ENCODE assay signal across 23 cellular contexts in genomic region chr13:109276261-109276660, GRCh38.
"Had no signal": no experiment of that assay in that cellular context is flagged by ENCODE, and none has a peak within 500 bp of the region (broad histone marks: within the 10 kb centered on the region; RNA-seq: fewer than 3 reads in every experiment).

No MANE protein-coding gene starts in this region.

- H3K36me3 Mint-ChIP-seq: activated CD4-positive, alpha-beta memory T cell treated with anti-CD3 and anti-CD28 coated beads for 36 hours; activated naive CD4-positive, alpha-beta T cell treated with anti-CD3 and anti-CD28 coated beads, Interleukin-2, amount 50 U/mL, for 72 hours; T-cell had no signal

- DNase-seq: activated CD4-positive, alpha-beta memory T cell treated with anti-CD3 and anti-CD28 coated beads for 36 hours; activated CD4-positive, alpha-beta T cell treated with anti-CD3 and anti-CD28 coated beads, Interleukin-2, amount 10 ng/mL, durations not matched to agents 7 days and 5 days; activated CD4-positive, CD25-positive, alpha-beta regulatory T cell; activated CD8-positive, alpha-beta memory T cell treated with anti-CD3 and anti-CD28 coated beads for 24 hours; activated effector memory CD4-positive, alpha-beta T cell treated with anti-CD3 and anti-CD28 coated beads, Interleukin-2, amount 50 U/mL, for 16 hours; activated naive CD4-positive, alpha-beta T cell treated with Interleukin-2 at 50 U/mL for 16 hours; activated naive CD8-positive, alpha-beta T cell treated with anti-CD3 and anti-CD28 coated beads, Interleukin-2, amount 50 U/mL, for 24 hours; activated T-cell treated with anti-CD3 and anti-CD28 coated beads, Interleukin-2, amount 50 U/mL, for 4 hours; amniotic stem cell; cerebellar nuclear complex; Kasumi-1; NCI-H1092; NCI-H1930; NCI-H2171 treated with DMSO at 0.1 percent for 48 hours; NCI-H510A; T-cell; T1000 had no signal

- H3K4me3 ChIP-seq: ascending aorta, K562, Peyer's patch had no signal

- ATAC-seq: activated naive CD4-positive, alpha-beta T cell treated with anti-CD3 and anti-CD28 coated beads, Interleukin-2, amount 50 U/mL, for 72 hours; activated naive CD8-positive, alpha-beta T cell treated with anti-CD3 and anti-CD28 coated beads, Interleukin-2, amount 50 U/mL, for 24 hours; activated T-cell treated with anti-CD3 and anti-CD28 coated beads, Interleukin-2, amount 50 U/mL, for 4 hours; K562; T-cell had no signal

- H3K9me3 ChIP-seq: ascending aorta, Peyer's patch had no signal

- H3K27ac ChIP-seq: ascending aorta, Peyer's patch, RWPE1 had no signal

- H3K27ac Mint-ChIP-seq: activated CD4-positive, alpha-beta memory T cell treated with anti-CD3 and anti-CD28 coated beads for 36 hours; activated CD4-positive, alpha-beta T cell treated with anti-CD3 and anti-CD28 coated beads, Interleukin-2, amount 10 ng/mL, durations not matched to agents 7 days and 5 days; activated naive CD4-positive, alpha-beta T cell treated with anti-CD3 and anti-CD28 coated beads, Interleukin-2, amount 50 U/mL, for 72 hours; activated naive CD8-positive, alpha-beta T cell treated with anti-CD3 and anti-CD28 coated beads, Interleukin-2, amount 50 U/mL, for 24 hours; T-cell had no signal

- H3K27me3 ChIP-seq: ascending aorta, Peyer's patch had no signal

- FAIRE-seq: K562, TTC549 had no signal

- H3K4me3 Mint-ChIP-seq: activated CD4-positive, alpha-beta memory T cell treated with anti-CD3 and anti-CD28 coated beads for 36 hours; activated CD4-positive, alpha-beta T cell treated with anti-CD3 and anti-CD28 coated beads, Interleukin-2, amount 10 ng/mL, durations not matched to agents 7 days and 5 days; activated naive CD8-positive, alpha-beta T cell treated with anti-CD3 and anti-CD28 coated beads, Interleukin-2, amount 50 U/mL, for 24 hours; activated T-cell treated with anti-CD3 and anti-CD28 coated beads, Interleukin-2, amount 50 U/mL, for 4 hours; T-cell had no signal

- H3K36me3 ChIP-seq: ascending aorta, Peyer's patch had no signal

- H3K4me1 ChIP-seq: ascending aorta, Peyer's patch had no signal

- H3K27me3 Mint-ChIP-seq: activated CD4-positive, alpha-beta memory T cell treated with anti-CD3 and anti-CD28 coated beads for 36 hours; activated CD4-positive, alpha-beta T cell treated with anti-CD3 and anti-CD28 coated beads, Interleukin-2, amount 10 ng/mL, durations not matched to agents 7 days and 5 days had no signal

- H3K4me1 Mint-ChIP-seq: activated CD4-positive, alpha-beta T cell treated with anti-CD3 and anti-CD28 coated beads, Interleukin-2, amount 10 ng/mL, durations not matched to agents 7 days and 5 days; activated naive CD8-positive, alpha-beta T cell treated with anti-CD3 and anti-CD28 coated beads, Interleukin-2, amount 50 U/mL, for 24 hours; T-cell had no signal

- H3K9me3 Mint-ChIP-seq: activated CD4-positive, alpha-beta memory T cell treated with anti-CD3 and anti-CD28 coated beads for 36 hours; activated CD4-positive, alpha-beta T cell treated with anti-CD3 and anti-CD28 coated beads, Interleukin-2, amount 10 ng/mL, durations not matched to agents 7 days and 5 days; activated naive CD8-positive, alpha-beta T cell treated with anti-CD3 and anti-CD28 coated beads, Interleukin-2, amount 50 U/mL, for 24 hours; activated T-cell treated with anti-CD3 and anti-CD28 coated beads, Interleukin-2, amount 50 U/mL, for 4 hours had no signal
